Comparison of ENCODE assay signal across 8 cellular contexts in genomic region chr10:45418417-45418858, GRCh38. TPM values are rescaled to one million over a fixed set of nuclear protein-coding genes. Genes with fewer than 3 reads are reported as not detected.
DNase-seq lines count a peak whose midpoint lies in the region; ATAC-seq and TF ChIP-seq lines count a peak whose summit lies in the region.

No MANE protein-coding gene starts in this region.

- TF ChIP-seq POLR2A in testis (IDR thresholded peaks at IDR 0.05): no peak

- H3K9me2 ChIP-seq in Karpas-422 (replicated peaks; ENCODE audit: insufficient read depth, low read length): no peaks in the 10 kb centered on the region

- no peak for TF ChIP-seq CTCF in testis (IDR thresholded peaks at IDR 0.05)

- H3K4me2 ChIP-seq in Karpas-422 (ENCODE audit: low read depth, low read length, poor library complexity, severe bottlenecking): no peak overlapping the region

- no peaks in the 10 kb centered on the region for H3K9me3 Mint-ChIP-seq in activated CD4-positive, alpha-beta T cell treated with anti-CD3 and anti-CD28 coated beads for 36 hours (ENCODE audit: low read depth)
- H3K9me3 Mint-ChIP-seq in activated naive CD8-positive, alpha-beta T cell treated with anti-CD3 and anti-CD28 coated beads, Interleukin-2, amount 10 ng/mL, durations not matched to agents 7 days and 5 days: peaks cover 4% of the 10 kb centered on the region

- H3K4me1 ChIP-seq in testis (peaks cover 8% of the 10 kb centered on the region), Karpas-422 (ENCODE audit: low read length) (peaks cover 38% of the 10 kb centered on the region)

- POLR2A ChIA-PET in activated CD4-positive, alpha-beta T cell treated with anti-CD3 and anti-CD28 coated beads for 36 hours (lab: Charles Lee): no interaction called here
- POLR2A ChIA-PET in activated naive CD8-positive, alpha-beta T cell treated with anti-CD3 and anti-CD28 coated beads, Interleukin-2, amount 10 ng/mL, durations not matched to agents 7 days and 5 days (lab: Charles Lee): interaction anchor here (0.9 to 5.8 kb wide), 7 partner anchors 11 to 174 kb away, joined by 3 to 46 read pairs (median 9); no protein-coding TSS in a partner anchor

- H3K9ac ChIP-seq in Karpas-422 (ENCODE audit: low read length): no peak overlapping the region

- no peak overlapping the region for H2AFZ ChIP-seq in Karpas-422 (ENCODE audit: low read length)

- peaks cover 35% of the 10 kb centered on the region for H3K4me1 Mint-ChIP-seq in activated CD4-positive, alpha-beta T cell treated with anti-CD3 and anti-CD28 coated beads for 36 hours
- peaks cover 53% of the 10 kb centered on the region for H3K4me1 Mint-ChIP-seq in activated naive CD8-positive, alpha-beta T cell treated with anti-CD3 and anti-CD28 coated beads, Interleukin-2, amount 10 ng/mL, durations not matched to agents 7 days and 5 days

- H3K36me3 Mint-ChIP-seq in activated CD4-positive, alpha-beta T cell treated with anti-CD3 and anti-CD28 coated beads for 36 hours (ENCODE audit: low read depth): no peaks in the 10 kb centered on the region
- H3K36me3 Mint-ChIP-seq in activated naive CD8-positive, alpha-beta T cell treated with anti-CD3 and anti-CD28 coated beads, Interleukin-2, amount 10 ng/mL, durations not matched to agents 7 days and 5 days: peaks cover 19% of the 10 kb centered on the region

- CTCF ChIA-PET in activated CD4-positive, alpha-beta T cell treated with anti-CD3 and anti-CD28 coated beads for 36 hours (lab: Charles Lee): no interaction called here

- H3K36me3 ChIP-seq in testis (ENCODE audit: low read depth, missing control alignments): no peaks in the 10 kb centered on the region
- H3K36me3 ChIP-seq in Karpas-422 (ENCODE audit: insufficient read depth, low read length): peaks cover 26% of the 10 kb centered on the region

- H3K27ac Mint-ChIP-seq in activated CD4-positive, alpha-beta T cell treated with anti-CD3 and anti-CD28 coated beads for 36 hours: peak overlapping the region; percentile 86
- H3K27ac Mint-ChIP-seq in activated naive CD8-positive, alpha-beta T cell treated with anti-CD3 and anti-CD28 coated beads, Interleukin-2, amount 10 ng/mL, durations not matched to agents 7 days and 5 days: peak overlapping the region; percentile 98

- peaks cover 27% of the 10 kb centered on the region for H4K20me1 ChIP-seq in Karpas-422 (ENCODE audit: insufficient read depth, low read depth, low read length)

- peak overlapping the region; percentile 81 for H3K4me3 Mint-ChIP-seq in activated CD4-positive, alpha-beta T cell treated with anti-CD3 and anti-CD28 coated beads for 36 hours
- peak overlapping the region; percentile 99 for H3K4me3 Mint-ChIP-seq in activated naive CD8-positive, alpha-beta T cell treated with anti-CD3 and anti-CD28 coated beads, Interleukin-2, amount 10 ng/mL, durations not matched to agents 7 days and 5 days

- ATAC-seq in activated CD4-positive, alpha-beta T cell treated with anti-CD3 and anti-CD28 coated beads for 36 hours: no peak
- ATAC-seq in activated naive CD8-positive, alpha-beta T cell treated with anti-CD3 and anti-CD28 coated beads, Interleukin-2, amount 10 ng/mL, durations not matched to agents 7 days and 5 days (ENCODE audit: low read depth): no peak
- ATAC-seq in GM21515 (IDR thresholded peaks at IDR 0.05; ENCODE audit: unreplicated experiment): no peak
- no peak for ATAC-seq in HG02678 (IDR thresholded peaks at IDR 0.05; ENCODE audit: unreplicated experiment)

- intact Hi-C loops in activated CD4-positive, alpha-beta T cell treated with anti-CD3 and anti-CD28 coated beads for 36 hours (cut with DNase I, micrococcal nuclease): loop anchor here in 1 of 2 experiments (5.0 kb wide), 1 partner anchor 254 kb away; the partner anchor contains the start of gene ZFAND4
- intact Hi-C loops in testis (cut with DNase I; ENCODE audit: low total_unique reads): no loop called here

- 38 to 62% methylated on average over 15 of the region's 15 CpGs for WGBS in testis, 2 donors

- H3K27me3 Mint-ChIP-seq in activated CD4-positive, alpha-beta T cell treated with anti-CD3 and anti-CD28 coated beads for 36 hours: peaks cover 5% of the 10 kb centered on the region
- H3K27me3 Mint-ChIP-seq in activated naive CD8-positive, alpha-beta T cell treated with anti-CD3 and anti-CD28 coated beads, Interleukin-2, amount 10 ng/mL, durations not matched to agents 7 days and 5 days: no peaks in the 10 kb centered on the region

- no peak for DNase-seq in activated CD4-positive, alpha-beta T cell treated with anti-CD3 and anti-CD28 coated beads for 36 hours
- DNase-seq in activated CD4-positive, alpha-beta T cell treated with anti-CD3 and anti-CD28 coated beads, Interleukin-2, amount 50 U/mL, for 4 hours: no peak
- DNase-seq in activated naive CD8-positive, alpha-beta T cell treated with anti-CD3 and anti-CD28 coated beads, Interleukin-2, amount 10 ng/mL, durations not matched to agents 7 days and 5 days: no peak
- DNase-seq in testis: no peak
- no peak for DNase-seq in Karpas-422

- H3K27ac ChIP-seq in layer of hippocampus (ENCODE audit: low read depth, low read length): peak overlapping the region; percentile 77
- H3K27ac ChIP-seq in testis: peak overlapping the region; percentile 42 to 72
- no peak overlapping the region for H3K27ac ChIP-seq in Karpas-422 (ENCODE audit: low read length)

- peaks cover 22% of the 10 kb centered on the region for H3K79me2 ChIP-seq in Karpas-422 (ENCODE audit: low read length)

- no peaks in the 10 kb centered on the region for H3K27me3 ChIP-seq in layer of hippocampus (ENCODE audit: control insufficient read depth, insufficient read depth, low read length)
- H3K27me3 ChIP-seq in testis: no peaks in the 10 kb centered on the region
- H3K27me3 ChIP-seq in Karpas-422 (ENCODE audit: low read length): no peaks in the 10 kb centered on the region

- H3K4me3 ChIP-seq in testis: peak overlapping the region; percentile 54 to 70
- H3K4me3 ChIP-seq in Karpas-422 (ENCODE audit: low read length): no peak overlapping the region

- no peaks in the 10 kb centered on the region for H3K9me3 ChIP-seq in testis
- no peaks in the 10 kb centered on the region for H3K9me3 ChIP-seq in Karpas-422 (ENCODE audit: low read length)

RNA-seq across cellular contexts. Expression of gene ALOX5, which starts 44.4 kb away (rescaled TPM):
- under 1 TPM; 0.21 to 0.26 TPM for total RNA-seq in activated CD4-positive, alpha-beta T cell treated with anti-CD3 and anti-CD28 coated beads for 36 hours
- 10 to 100 TPM; 13.6 to 14.2 TPM for total RNA-seq in activated naive CD8-positive, alpha-beta T cell treated with anti-CD3 and anti-CD28 coated beads, Interleukin-2, amount 10 ng/mL, durations not matched to agents 7 days and 5 days
- total RNA-seq in testis: 10 to 100 TPM; 13.7 to 18.5 TPM
- polyA plus RNA-seq in testis (ENCODE audit: insufficient read depth, low read depth, low replicate concordance): 11.4 TPM
- total RNA-seq in Karpas-422 (2014; rRNA removed; shearing (Covaris generic); ENCODE audit: low replicate concordance): 480 and 661 TPM in 2 replicates

Comparison
In these comparisons a context has a peak if more than half of its experiments do, and no peak if none do; other contexts are left out.
1. RNA of gene ALOX5, which starts 44.4 kb away (total RNA-seq): 480 to 661 TPM in Karpas-422; 13.7 to 18.5 TPM in testis, 13.6 to 14.2 TPM in activated naive CD8-positive, alpha-beta T cell treated with anti-CD3 and anti-CD28 coated beads, Interleukin-2, amount 10 ng/mL, durations not matched to agents 7 days and 5 days and 0.21 to 0.26 TPM in activated CD4-positive, alpha-beta T cell treated with anti-CD3 and anti-CD28 coated beads for 36 hours; every median in the first group is over 10 times any median in the second.